ENCODE assay signal across 26 cellular contexts in the genomic region with DNA sequence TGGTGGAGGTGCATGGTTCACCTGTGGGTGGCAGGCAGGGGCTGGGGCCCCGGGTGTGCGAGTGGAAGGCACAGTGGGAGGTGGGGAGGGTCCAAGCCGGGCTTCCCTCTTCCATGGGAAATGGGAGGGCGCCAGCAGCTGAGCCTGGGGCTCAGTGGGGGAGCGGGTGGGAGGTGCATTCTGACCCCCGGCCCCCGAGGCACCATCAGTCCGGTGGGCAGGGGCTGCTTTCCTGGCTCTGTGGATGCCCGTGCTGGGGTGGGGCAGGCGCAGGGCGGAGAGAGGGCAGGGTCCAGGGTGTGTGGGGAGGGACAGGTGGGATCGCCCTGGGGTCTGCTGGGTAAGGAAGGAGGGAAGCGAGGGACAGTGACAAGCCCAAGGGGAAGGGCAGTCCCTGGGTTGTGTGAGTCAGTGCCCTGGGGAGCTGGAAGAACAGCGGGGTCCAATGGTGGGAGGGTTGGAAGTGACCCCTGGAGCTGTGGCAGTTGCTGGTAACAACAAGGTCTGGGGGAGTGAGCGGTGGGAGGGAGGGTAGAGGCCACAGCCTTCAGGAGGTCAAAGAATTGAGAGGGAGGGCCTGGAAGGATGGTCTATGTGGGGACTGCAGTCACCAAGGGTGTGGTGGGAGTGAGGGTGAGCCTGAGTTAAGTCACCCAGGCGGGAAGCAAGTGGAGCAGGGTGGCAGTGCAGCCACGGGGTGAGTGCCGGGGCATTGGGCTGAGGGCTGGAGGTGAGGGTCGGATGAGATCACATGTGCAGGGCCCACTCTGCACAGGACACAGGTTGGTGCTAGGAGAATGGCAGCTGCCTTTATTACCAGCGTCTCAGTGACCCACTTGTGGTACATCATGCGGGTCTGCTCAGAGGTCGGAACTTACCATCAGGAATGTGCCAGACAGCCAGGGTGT. TPM values are rescaled to one million over a fixed set of nuclear protein-coding genes. Genes with fewer than 3 reads are reported as not detected.
"Had no signal": no experiment of that assay in that cellular context is flagged by ENCODE, and none has a peak within 500 bp of the region (broad histone marks: within the 10 kb centered on the region; RNA-seq: fewer than 3 reads in every experiment).

No MANE protein-coding gene starts in this region.

- H3K27me3 ChIP-seq: body of pancreas, cardiac muscle cell, ovary, testis had no signal

- H3K4me3 Mint-ChIP-seq: activated CD4-positive, alpha-beta T cell treated with anti-CD3 and anti-CD28 coated beads for 36 hours; activated naive CD8-positive, alpha-beta T cell; activated T-cell treated with anti-CD3 and anti-CD28 coated beads, Interleukin-2, amount 50 U/mL, for 72 hours; stimulated activated naive B cell treated with anti-CD40 and anti-IgM and Interleukin-4, amounts not matched to agents 10 μg/mL and 1 μg/mL and 100 μg/mL, for 72 hours had no signal

- H3K9me3 ChIP-seq: body of pancreas, gastroesophageal sphincter, neutrophil, ovary, testis, transverse colon had no signal

- H3K9me3 Mint-ChIP-seq: activated T-cell treated with anti-CD3 and anti-CD28 coated beads, Interleukin-2, amount 50 U/mL, for 72 hours; nephron; stimulated activated naive B cell treated with anti-CD40 and anti-IgM and Interleukin-4, amounts not matched to agents 10 μg/mL and 1 μg/mL and 100 μg/mL, for 72 hours had no signal

- H3K36me3 ChIP-seq: cardiac muscle cell, gastroesophageal sphincter, neutrophil, ovary, transverse colon had no signal

- H3K4me2 ChIP-seq: hepatocyte had no signal

- H3K4me3 ChIP-seq: body of pancreas, cardiac muscle cell, gastroesophageal sphincter, hepatocyte, ovary, skin epidermis, testis, transverse colon had no signal

- H3K27ac ChIP-seq: body of pancreas, cardiac muscle cell, gastroesophageal sphincter, hepatocyte, neutrophil, ovary, skin epidermis, testis, transverse colon had no signal

- H3K36me3 Mint-ChIP-seq: activated naive CD8-positive, alpha-beta T cell had no signal

- DNase-seq: activated CD4-positive, alpha-beta T cell treated with anti-CD3 and anti-CD28 coated beads for 36 hours; activated CD4-positive, CD25-positive, alpha-beta regulatory T cell; activated naive CD4-positive, alpha-beta T cell treated with Interleukin-2 at 50 U/mL for 16 hours; activated T-cell treated with anti-CD3 and anti-CD28 coated beads for 4 hours; activated T-cell treated with anti-CD3 and anti-CD28 coated beads, Interleukin-2, amount 50 U/mL, for 72 hours; body of pancreas; cortex of kidney; left ventricle myocardium superior; ovary; stimulated activated CD4-positive, alpha-beta T cell treated with anti-CD3 and anti-CD28 coated beads, Interleukin-4, amount 100 ng/mL, for 24 hours; stimulated activated naive B cell treated with anti-CD40 and anti-IgM and Interleukin-4, amounts not matched to agents 10 μg/mL and 1 μg/mL and 100 μg/mL, for 72 hours; T-helper 2 cell; testis; transverse colon had no signal

- H3K79me2 ChIP-seq: hepatocyte had no signal

- H3K4me1 ChIP-seq: testis had no signal

- ATAC-seq: activated CD4-positive, alpha-beta T cell treated with anti-CD3 and anti-CD28 coated beads for 36 hours; body of pancreas; gastroesophageal sphincter; left ventricle myocardium superior; sciatic nerve; stimulated activated naive B cell treated with anti-CD40 and anti-IgM and Interleukin-4, amounts not matched to agents 10 μg/mL and 1 μg/mL and 100 μg/mL, for 72 hours had no signal

- H2AFZ ChIP-seq: hepatocyte had no signal

- H3K27ac Mint-ChIP-seq: activated CD4-positive, alpha-beta T cell treated with anti-CD3 and anti-CD28 coated beads for 36 hours; activated naive CD8-positive, alpha-beta T cell; activated T-cell treated with anti-CD3 and anti-CD28 coated beads, Interleukin-2, amount 50 U/mL, for 72 hours; nephron; progenitor cell of endocrine pancreas; stimulated activated naive B cell treated with anti-CD40 and anti-IgM and Interleukin-4, amounts not matched to agents 10 μg/mL and 1 μg/mL and 100 μg/mL, for 72 hours had no signal

- H3K4me1 Mint-ChIP-seq: activated CD4-positive, alpha-beta T cell treated with anti-CD3 and anti-CD28 coated beads for 36 hours; stimulated activated naive B cell treated with anti-CD40 and anti-IgM and Interleukin-4, amounts not matched to agents 10 μg/mL and 1 μg/mL and 100 μg/mL, for 72 hours had no signal

RNA-seq across cellular contexts. Expression of gene LHX4, which starts 29.6 kb away (rescaled TPM):
- total RNA-seq: activated CD4-positive, alpha-beta T cell treated with anti-CD3 and anti-CD28 coated beads for 36 hours; activated T-cell treated with anti-CD3 and anti-CD28 coated beads, Interleukin-2, amount 50 U/mL, for 72 hours; aorta; body of pancreas; cardiac muscle cell; endothelial cell of umbilical vein; gastroesophageal sphincter; left ventricle myocardium superior; lung microvascular endothelial cell; ovary; sciatic nerve had no signal
- polyA plus RNA-seq: endothelial cell of umbilical vein had no signal
